ENCODE assay signal across 20 cellular contexts in genomic region chr4:183124865-183125264, GRCh38. TPM values are rescaled to one million over a fixed set of nuclear protein-coding genes. Genes with fewer than 3 reads are reported as not detected.
A peak's percentile ranks its signal among the peaks of the same experiment; 100 is the strongest.
DNase-seq lines count a peak whose midpoint lies in the region; ATAC-seq and TF ChIP-seq lines count a peak whose summit lies in the region.
"Had no signal": no experiment of that assay in that cellular context is flagged by ENCODE, and none has a peak within 500 bp of the region (broad histone marks: within the 10 kb centered on the region; RNA-seq: fewer than 3 reads in every experiment).

No MANE protein-coding gene starts in this region.

- intact Hi-C loops in esophagus muscularis mucosa (cut with DNase I), result no loop called here
- intact Hi-C loops in uterus (cut with DNase I; ENCODE audit: low total_unique reads), result loop anchor here (10.0 kb wide), 1 partner anchor 50 kb away; no protein-coding TSS in a partner anchor
- intact Hi-C loops in MCF 10A (cut with micrococcal nuclease), result no loop called here

- H3K9me3 ChIP-seq in neuronal stem cell (replicated peaks in 1 of 2; ENCODE audit: control insufficient read depth in 2 of 2, insufficient read depth in 1 of 2, low read depth in 1 of 2, low read length in 2 of 2) (no peaks in the 10 kb centered on the region), esophagus muscularis mucosa (no peaks in the 10 kb centered on the region), uterus (no peaks in the 10 kb centered on the region)
- H3K9me3 ChIP-seq: BLaER1 treated with 17β-estradiol and CSF1 and Interleukin-3, amounts not matched to agents 10 nM and 100 nM had no signal

- H3K9ac ChIP-seq in neuronal stem cell (ENCODE audit: low read depth, low read length, poor library complexity), result no peak overlapping the region
- H3K9ac ChIP-seq: BLaER1 treated with 17β-estradiol and CSF1 and Interleukin-3, amounts not matched to agents 10 nM and 100 nM; GM23248 had no signal

- no peak overlapping the region for H3K14ac ChIP-seq in neuronal stem cell (ENCODE audit: low read length)

- no peaks in the 10 kb centered on the region for H3K36me3 ChIP-seq in GM23338 (ENCODE audit: insufficient read depth)
- no peaks in the 10 kb centered on the region for H3K36me3 ChIP-seq in neuronal stem cell (replicated peaks in 1 of 2; ENCODE audit: control insufficient read depth in 2 of 2, insufficient read depth in 2 of 2, low read length in 2 of 2)
- H3K36me3 ChIP-seq in esophagus muscularis mucosa, result no peaks in the 10 kb centered on the region
- no peaks in the 10 kb centered on the region for H3K36me3 ChIP-seq in uterus
- H3K36me3 ChIP-seq: BLaER1 treated with 17β-estradiol and CSF1 and Interleukin-3, amounts not matched to agents 10 nM and 100 nM had no signal

- peaks cover 44% of the 10 kb centered on the region for H3K4me1 Mint-ChIP-seq in GM23338
- peaks cover 0 to 12% (median 0%) of the 10 kb centered on the region in 3 donors for H3K4me1 Mint-ChIP-seq in T-cell
- peaks cover 24% of the 10 kb centered on the region for H3K4me1 Mint-ChIP-seq in MCF 10A (ENCODE audit: insufficient read depth, unreplicated experiment)
- H3K4me1 Mint-ChIP-seq: B cell had no signal

- 0 out of 2 replicates have a peak overlapping the region, but pooled peaks have one; percentile 64 for H3K27ac ChIP-seq in GM23338 (ENCODE audit: low read depth)
- peak overlapping the region; percentile 43 for H3K27ac ChIP-seq in neuronal stem cell (replicated peaks; ENCODE audit: low read length)
- H3K27ac ChIP-seq in esophagus muscularis mucosa (replicated peaks in 1 of 4), result no peak overlapping the region
- H3K27ac ChIP-seq in uterus, result no peak overlapping the region
- H3K27ac ChIP-seq: BLaER1 treated with 17β-estradiol and CSF1 and Interleukin-3, amounts not matched to agents 10 nM and 100 nM; GM23248 had no signal

- H3K27me3 Mint-ChIP-seq in GM23338 (ENCODE audit: insufficient read depth, low read depth, poor library complexity), result peaks cover 10% of the 10 kb centered on the region
- peaks cover 0 to 3% of the 10 kb centered on the region in 2 donors for H3K27me3 Mint-ChIP-seq in T-cell
- no peaks in the 10 kb centered on the region for H3K27me3 Mint-ChIP-seq in MCF 10A (ENCODE audit: insufficient read depth, unreplicated experiment)

- DNase-seq in GM23338 (ENCODE audit: low spot score) (no peak), amniotic epithelial cell (ENCODE audit: low read depth) (peak; percentile 24), kidney glomerular epithelial cell (lab: John Stamatoyannopoulos, UW) (peak; percentile 25), neuronal stem cell (ENCODE audit: low spot score) (no peak), T-cell (no peak), esophagus muscularis mucosa (ENCODE audit: extremely low spot score) (no peak), uterus (no peak), MCF 10A (ENCODE audit: unreplicated experiment) (no peak)
- DNase-seq: CD8-positive, alpha-beta T cell; DMS 273 treated with DMSO at 0.1 percent for 48 hours; DMS53; DND-41; EL; H7; HFFc6; IMR-90 had no signal

- H3K4me2 ChIP-seq in GM23338, result no peak overlapping the region
- H3K4me2 ChIP-seq in neuronal stem cell (ENCODE audit: insufficient read depth, low read length, poor library complexity, severe bottlenecking), result no peak overlapping the region
- H3K4me2 ChIP-seq: BLaER1 treated with 17β-estradiol and CSF1 and Interleukin-3, amounts not matched to agents 10 nM and 100 nM had no signal

- H2BK5ac ChIP-seq in neuronal stem cell (ENCODE audit: low read length), result no peak overlapping the region

- H3K9me3 Mint-ChIP-seq in GM23338 (no peaks in the 10 kb centered on the region), T-cell (no peaks in the 10 kb centered on the region), MCF 10A (ENCODE audit: unreplicated experiment) (no peaks in the 10 kb centered on the region)
- H3K9me3 Mint-ChIP-seq: CD8-positive, alpha-beta T cell; HFFc6 had no signal

- no peak for TF ChIP-seq EP300 in esophagus muscularis mucosa (IDR thresholded peaks at IDR 0.05)

- H2AFZ ChIP-seq in GM23338, result no peak overlapping the region
- H2AFZ ChIP-seq in neuronal stem cell (ENCODE audit: low read length), result no peak overlapping the region
- H2AFZ ChIP-seq: GM23248 had no signal

- H3K4me1 ChIP-seq in GM23338 (ENCODE audit: insufficient read depth) (peaks cover 35% of the 10 kb centered on the region), neuronal stem cell (ENCODE audit: control insufficient read depth in 2 of 2, insufficient read depth in 1 of 2, low read depth in 1 of 2, low read length in 2 of 2) (no peaks in the 10 kb centered on the region), esophagus muscularis mucosa (peaks cover 17 to 45% (median 40%) of the 10 kb centered on the region in 4 donors), uterus (no peaks in the 10 kb centered on the region)
- H3K4me1 ChIP-seq: BLaER1 treated with 17β-estradiol and CSF1 and Interleukin-3, amounts not matched to agents 10 nM and 100 nM had no signal

- POLR2A ChIA-PET in T-cell (lab: Charles Lee), result no interaction called here
- POLR2A ChIA-PET in MCF 10A (lab: Yijun Ruan, JAX), result no interaction called here

- no peak overlapping the region for H3K23ac ChIP-seq in neuronal stem cell (ENCODE audit: low read depth, low read length, poor library complexity)

- H3K27ac Mint-ChIP-seq in GM23338 (peak overlapping the region; percentile 58; the same call in 1 of the 2 replicates), T-cell (no peak overlapping the region), MCF 10A (ENCODE audit: low read depth, unreplicated experiment) (no peak overlapping the region)
- H3K27ac Mint-ChIP-seq: B cell; CD8-positive, alpha-beta T cell; HFFc6 had no signal

- ATAC-seq in GM23338, result peak; percentile 59
- ATAC-seq in T-cell (replicated peaks in 1 of 4), result no peak
- ATAC-seq: CD8-positive, alpha-beta T cell; HCT116 had no signal

- H3K36me3 Mint-ChIP-seq in GM23338 (ENCODE audit: low read depth) (0 out of 3 replicates have a peak, but pooled peaks cover 3% of the 10 kb centered on the region), T-cell (no peaks in the 10 kb centered on the region), MCF 10A (ENCODE audit: insufficient read depth, unreplicated experiment) (peaks cover 7% of the 10 kb centered on the region)
- H3K36me3 Mint-ChIP-seq: CD8-positive, alpha-beta T cell had no signal

- TF ChIP-seq CTCF in GM23338 (conservative IDR thresholded peaks at IDR 0.05; ENCODE audit: low read depth in 2 of 2) (no peak), esophagus muscularis mucosa (IDR thresholded peaks at IDR 0.05) (no peak), uterus (IDR thresholded peaks at IDR 0.05) (no peak), MCF 10A (IDR thresholded peaks at IDR 0.05; ENCODE audit: unreplicated experiment) (no peak)

- H2BK120ac ChIP-seq in neuronal stem cell (ENCODE audit: low read depth, low read length), result no peak overlapping the region

- H3K4ac ChIP-seq in neuronal stem cell (ENCODE audit: low read length), result no peak overlapping the region

- no peak overlapping the region for H4K8ac ChIP-seq in neuronal stem cell (ENCODE audit: low read depth, low read length)

- H4K20me1 ChIP-seq in GM23338 (replicated peaks; ENCODE audit: insufficient read depth), result peaks cover 35% of the 10 kb centered on the region

- no CpG with 5 or more reads among the region's 5 CpGs for WGBS in neuronal stem cell (ENCODE audit: extremely low coverage in 2 of 2, insufficient read length in 2 of 2, insufficient replicate concordance in 1 of 2), 2 donors
- 89% methylated on average over 4 of the region's 5 CpGs for WGBS in esophagus muscularis mucosa

- H3K79me1 ChIP-seq in neuronal stem cell (ENCODE audit: low read depth, low read length), result peaks cover 4% of the 10 kb centered on the region

- no peaks in the 10 kb centered on the region for H3F3A ChIP-seq in GM23338 (replicated peaks; ENCODE audit: low read depth)

- no peak overlapping the region for H3K4me3 ChIP-seq in GM23338
- no peak overlapping the region for H3K4me3 ChIP-seq in neuronal stem cell (ENCODE audit: low read length in 2 of 2)
- H3K4me3 ChIP-seq in esophagus muscularis mucosa, result no peak overlapping the region
- H3K4me3 ChIP-seq in uterus, result no peak overlapping the region
- H3K4me3 ChIP-seq: BLaER1 treated with 17β-estradiol and CSF1 and Interleukin-3, amounts not matched to agents 10 nM and 100 nM; GM23248 had no signal

- H3K9me2 ChIP-seq in GM23338 (ENCODE audit: insufficient read depth), result no peaks in the 10 kb centered on the region

- no TSS peak for BruUV-seq in MCF 10A (replicated peaks; lab: Mats Ljungman, UMichigan)

- H3K27me3 ChIP-seq in GM23338 (ENCODE audit: insufficient read depth), result no peaks in the 10 kb centered on the region
- no peaks in the 10 kb centered on the region for H3K27me3 ChIP-seq in neuronal stem cell (ENCODE audit: control insufficient read depth in 3 of 3, insufficient read depth in 3 of 3, low read depth in 1 of 3, low read length in 3 of 3)
- H3K27me3 ChIP-seq in esophagus muscularis mucosa, result no peaks in the 10 kb centered on the region
- no peaks in the 10 kb centered on the region for H3K27me3 ChIP-seq in uterus
- H3K27me3 ChIP-seq: BLaER1 treated with 17β-estradiol and CSF1 and Interleukin-3, amounts not matched to agents 10 nM and 100 nM had no signal

- H4K91ac ChIP-seq in neuronal stem cell (ENCODE audit: low read depth, low read length, poor library complexity), result no peak overlapping the region

- H2AK5ac ChIP-seq in neuronal stem cell (ENCODE audit: low read depth, low read length), result no peak overlapping the region

- no peak for TF ChIP-seq POLR2A in esophagus muscularis mucosa (IDR thresholded peaks at IDR 0.05; ENCODE audit: low read depth)
- no peak for TF ChIP-seq POLR2A in uterus (IDR thresholded peaks at IDR 0.05)

- H3K18ac ChIP-seq in neuronal stem cell (ENCODE audit: low read length), result no peak overlapping the region

- peaks cover 100% of the 10 kb centered on the region for H3K79me2 ChIP-seq in GM23338 (replicated peaks; ENCODE audit: insufficient read depth)

- no peak overlapping the region for H3K4me3 Mint-ChIP-seq in GM23338
- H3K4me3 Mint-ChIP-seq in T-cell, result no peak overlapping the region
- H3K4me3 Mint-ChIP-seq in MCF 10A (ENCODE audit: unreplicated experiment), result no peak overlapping the region
- H3K4me3 Mint-ChIP-seq: B cell; CD8-positive, alpha-beta T cell; HFFc6 had no signal

- no peak overlapping the region for H2BK12ac ChIP-seq in neuronal stem cell (ENCODE audit: low read length)

- CTCF ChIA-PET in T-cell (lab: Charles Lee), result interaction anchor here (1.2 kb wide), 3 partner anchors 26 to 130 kb away, joined by 3 to 5 read pairs (median 4); no protein-coding TSS in a partner anchor
- CTCF ChIA-PET in MCF 10A (lab: Yijun Ruan, JAX), result interaction anchor here (0.6 to 1.4 kb wide), 3 partner anchors 11 to 946 kb away, joined by 3 to 4 read pairs (median 3); no protein-coding TSS in a partner anchor

- H2BK15ac ChIP-seq in neuronal stem cell (ENCODE audit: low read length), result no peak overlapping the region

RNA-seq across cellular contexts. Expression of gene WWC2, which starts 25.8 kb away (rescaled TPM):
- 64.7 and 74.2 TPM in 2 replicates for total RNA-seq in GM23338 (2014; rRNA removed; shearing (Covaris generic))
- polyA plus RNA-seq in GM23338 (2016; fragmentation: Nextera tagmentation; extraction: Ambion mirVana), result 48.9 and 50.5 TPM in 2 replicates
- polyA plus RNA-seq in neuronal stem cell (2013, experiment 1 of 2), result 24.2 TPM
- 24.7 TPM for polyA plus RNA-seq in neuronal stem cell (2013, experiment 2 of 2)
- 1 to 10 TPM; 5.0 to 9.1 (median 7.3) TPM for total RNA-seq in T-cell
- total RNA-seq in esophagus muscularis mucosa, result 10 to 100 TPM; 28.2 to 38.5 (median 37.0) TPM
- 10 to 100 TPM; 26.9 to 45.9 (median 41.4) TPM for total RNA-seq in uterus
- 38.6 and 42.4 TPM in 2 replicates for total RNA-seq in MCF 10A (2022)

Comparison
In these comparisons a context has a peak if more than half of its experiments do, and no peak if none do; other contexts are left out.
1. DNase-seq: peak in amniotic epithelial cell (single experiment) and kidney glomerular epithelial cell (single experiment); none in GM23338 (single experiment), neuronal stem cell (single experiment), T-cell (0 of 34), esophagus muscularis mucosa (single experiment), uterus (0 of 2) and MCF 10A (single experiment).
2. H3K27ac ChIP-seq: peak in GM23338 (single experiment) and neuronal stem cell (single experiment); none in esophagus muscularis mucosa (0 of 4) and uterus (0 of 2).